ENCODE assay signal across 8 cellular contexts in genomic region chr6:37049990-37050853, GRCh38. TPM values are rescaled to one million over a fixed set of nuclear protein-coding genes. Genes with fewer than 3 reads are reported as not detected.
DNase-seq lines count a peak whose midpoint lies in the region; TF ChIP-seq lines count a peak whose summit lies in the region.

No MANE protein-coding gene starts in this region.

- TF ChIP-seq CTCF in GM12865 (IDR thresholded peaks at IDR 0.05; ENCODE audit: insufficient read depth, low read depth, low read length, missing control alignments) = no peak
- TF ChIP-seq CTCF in left ventricle myocardium inferior (IDR thresholded peaks at IDR 0.05; ENCODE audit: borderline replicate concordance) = no peak

- H3K9me3 ChIP-seq in left ventricle myocardium inferior (replicated peaks) = no peaks in the 10 kb centered on the region

- H3K4me1 ChIP-seq in left ventricle myocardium inferior = peaks cover 29% of the 10 kb centered on the region

- H3K36me3 ChIP-seq in left ventricle myocardium inferior = no peaks in the 10 kb centered on the region

- intact Hi-C loops in left ventricle myocardium inferior (cut with micrococcal nuclease) = loop anchor here (2.0 kb wide), 1 partner anchor 123 kb away; no protein-coding TSS in a partner anchor

- peak overlapping the region; percentile 72 for H3K27ac ChIP-seq in left ventricle myocardium inferior (replicated peaks)

- H3K4me3 ChIP-seq in GM12865 (ENCODE audit: low read depth, low read length) (peak overlapping the region; percentile 1), left ventricle myocardium inferior (peak overlapping the region; percentile 19)

- H3K27me3 ChIP-seq in left ventricle myocardium inferior (ENCODE audit: low read depth) = no peaks in the 10 kb centered on the region

- DNase-seq in GM12865 (ENCODE audit: low read depth) (peak; percentile 87), Kasumi-1 (lab: John Stamatoyannopoulos, UW) (peak; percentile 96), left ventricle myocardium inferior (peak; percentile 67), DMS114 treated with DMSO at 0.1 percent for 48 hours (lab: John Stamatoyannopoulos, UW; ENCODE audit: unreplicated experiment) (no peak), NCI-H510A (lab: John Stamatoyannopoulos, UW) (no peak), HuH-7.5 (ENCODE audit: low spot score) (no peak)
- peak; percentile 55 for DNase-seq in activated CD8-positive, alpha-beta memory T cell treated with anti-CD3 and anti-CD28 coated beads, Interleukin-2, amount 50 U/mL, for 4 hours
- DNase-seq in stimulated activated CD4-positive, alpha-beta T cell treated with anti-CD3 and anti-CD28 coated beads, TNF-alpha, amount 100 ng/mL, for 48 hours (ENCODE audit: low read depth in 3 of 3) = peak in 2 of 3 donors; percentile 41 to 55

RNA-seq across cellular contexts. Expression of gene FGD2, which starts 44.8 kb away (rescaled TPM):
- total RNA-seq in left ventricle myocardium inferior = 6.0 TPM

Comparison
In these comparisons a context has a peak if more than half of its experiments do, and no peak if none do; other contexts are left out.
1. DNase-seq: peak in GM12865 (single experiment), Kasumi-1 (2 of 2), activated CD8-positive, alpha-beta memory T cell treated with anti-CD3 and anti-CD28 coated beads, Interleukin-2, amount 50 U/mL, for 4 hours (single experiment), left ventricle myocardium inferior (single experiment) and stimulated activated CD4-positive, alpha-beta T cell treated with anti-CD3 and anti-CD28 coated beads, TNF-alpha, amount 100 ng/mL, for 48 hours (2 of 3); none in DMS114 treated with DMSO at 0.1 percent for 48 hours (single experiment), NCI-H510A (single experiment) and HuH-7.5 (single experiment).